ENCODE assay signal across 27 cellular contexts in the genomic region with DNA sequence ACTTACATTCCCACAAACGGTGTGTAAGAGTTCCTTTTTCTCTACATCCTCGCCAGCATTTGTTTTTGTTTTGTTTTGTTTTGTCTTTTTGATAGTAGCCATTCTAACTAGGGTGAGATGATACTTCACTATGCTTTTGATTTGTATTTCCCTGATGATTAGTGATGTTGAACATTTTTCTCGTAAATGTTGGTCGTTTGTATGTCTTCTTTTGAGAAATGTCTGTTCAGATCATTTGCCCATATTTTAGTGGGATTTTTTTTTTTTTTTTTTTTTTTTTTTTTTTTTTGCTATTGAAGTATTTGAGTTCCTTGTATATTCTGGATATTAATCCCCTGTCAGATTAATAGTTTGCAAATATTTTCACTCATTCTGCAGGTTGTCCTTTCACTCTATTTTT. TPM values are rescaled to one million over a fixed set of nuclear protein-coding genes. Genes with fewer than 3 reads are reported as not detected.
DNase-seq lines count a peak whose midpoint lies in the region; ATAC-seq, FAIRE-seq and TF ChIP-seq lines count a peak whose summit lies in the region.
"Had no signal": no experiment of that assay in that cellular context is flagged by ENCODE, and none has a peak within 500 bp of the region (broad histone marks: within the 10 kb centered on the region; RNA-seq: fewer than 3 reads in every experiment).

No MANE protein-coding gene starts in this region.

- no peak for TF ChIP-seq POLR2A in K562 (conservative IDR thresholded peaks at IDR 0.05)

- FAIRE-seq in G401.6 (lab: Jason Lieb, UNC) (peak; percentile 19), K562 (lab: Jason Lieb, UNC) (no peak)
- FAIRE-seq: A204.1, GM12892, GM18507, GM19239 had no signal

- in situ Hi-C loops in K562 (cut with MboI), result no loop called here

- no peaks in the 10 kb centered on the region for H3K36me3 ChIP-seq in K562 (ENCODE audit: control insufficient read depth, insufficient read depth, low read length)
- H3K36me3 ChIP-seq: BE2C, BLaER1 had no signal

- H3K9me3 ChIP-seq in K562 (replicated peaks; ENCODE audit: control insufficient read depth, insufficient read depth, low read depth, low read length), result peaks cover 2% of the 10 kb centered on the region; the same call in 1 of the 2 replicates
- H3K9me3 ChIP-seq: BE2C had no signal

- no peak overlapping the region for H3K27ac ChIP-seq in K562 (ENCODE audit: extremely low read depth, low read depth, low read length)
- H3K27ac ChIP-seq: BLaER1 had no signal

- TF ChIP-seq CTCF in K562 (IDR thresholded peaks at IDR 0.05 in 2 of 3, conservative IDR thresholded peaks at IDR 0.05 in 1 of 3; ENCODE audit: insufficient read depth in 2 of 3, low read depth in 1 of 3, low read length in 3 of 3), result no peak

- DNase-seq in HEK293T (ENCODE audit: extremely low spot score) (no peak), K562 (ENCODE audit: extremely low read depth in 1 of 4, low spot score in 3 of 4) (no peak), DMS114 treated with DMSO at 0.1 percent for 48 hours (lab: John Stamatoyannopoulos, UW; ENCODE audit: unreplicated experiment) (no peak), globus pallidus (ENCODE audit: low spot score) (no peak)
- DNase-seq: 8988T; ACHN; BE2C; C1 segment of cervical spinal cord; CD4-positive, alpha-beta memory T cell; CD4-positive, CD25-positive, alpha-beta regulatory T cell; CD8-positive, alpha-beta memory T cell; COR-L47; DMS153; DMS53; DMS79; DND-41; EL; GF-D8 had no signal

- no peaks in the 10 kb centered on the region for H3K79me2 ChIP-seq in K562 (ENCODE audit: control insufficient read depth, insufficient read depth, low read length)

- no peak overlapping the region for H3K4me3 ChIP-seq in K562
- H3K4me3 ChIP-seq: BLaER1 had no signal

- no TSS peak for BruUV-seq in K562 (replicated peaks; lab: Mats Ljungman, UMichigan)

- no peaks in the 10 kb centered on the region for H4K20me1 ChIP-seq in K562 (replicated peaks; ENCODE audit: control insufficient read depth, insufficient read depth, low read length)
- H4K20me1 ChIP-seq: BLaER1 had no signal

- H3K9me1 ChIP-seq in K562 (ENCODE audit: control insufficient read depth, insufficient read depth, low read length), result no peaks in the 10 kb centered on the region

- no peaks in the 10 kb centered on the region for H3K27me3 ChIP-seq in K562 (ENCODE audit: control insufficient read depth in 2 of 2, insufficient read depth in 2 of 2, low read length in 2 of 2)
- H3K27me3 ChIP-seq: BE2C, BLaER1 had no signal

- no peak overlapping the region for H2AFZ ChIP-seq in K562 (ENCODE audit: low read depth, low read length)

- 19% methylated on average over 4 of the region's 4 CpGs for WGBS in K562 (ENCODE audit: insufficient coverage, low coverage, missing lambda C conversion rate)

- intact Hi-C loops in K562 (cut with micrococcal nuclease), result no loop called here

- no peak for TF ChIP-seq EP300 in K562 (IDR thresholded peaks at IDR 0.05; ENCODE audit: low read length)

- peaks cover under 1 to 4% of the 10 kb centered on the region in 2 experiments; a peak in 4 of 5 replicates for H3K4me1 ChIP-seq in K562 (replicated peaks in 1 of 2; ENCODE audit: control insufficient read depth in 2 of 2, insufficient read depth in 2 of 2, low read length in 2 of 2)
- H3K4me1 ChIP-seq: BE2C, BLaER1 had no signal

- POLR2A ChIA-PET in HEK293T (lab: Yijun Ruan, JAX), result no interaction called here
- POLR2A ChIA-PET in K562 (lab: Yijun Ruan, JAX), result interaction anchor here (1.4 kb wide), 1 partner anchor 12 kb away, joined by 3 read pairs; no protein-coding TSS in a partner anchor

- ATAC-seq in K562, result no peak
- no peak for ATAC-seq in GM21515 (IDR thresholded peaks at IDR 0.05; ENCODE audit: unreplicated experiment)
- no peak for ATAC-seq in GM19455 (IDR thresholded peaks at IDR 0.05; ENCODE audit: unreplicated experiment)

- H3K9ac ChIP-seq in K562 (ENCODE audit: insufficient read depth in 1 of 2, low read depth in 2 of 2, low read length in 2 of 2), result no peak overlapping the region
- H3K9ac ChIP-seq: BLaER1 had no signal

- no peak overlapping the region for H3K4me2 ChIP-seq in K562 (ENCODE audit: insufficient read depth, low read length)
- H3K4me2 ChIP-seq: BLaER1 had no signal

- CTCF ChIA-PET in HEK293T (lab: Yijun Ruan, JAX), result no interaction called here
- CTCF ChIA-PET in K562 (lab: Yijun Ruan, JAX; ENCODE audit: low intra/inter-chr PET ratio), result interaction anchor here (0.6 kb wide), 1 partner anchor 67 kb away, joined by 4 read pairs; no protein-coding TSS in a partner anchor

- TF ChIP-seq RAD21 in K562 (CRISPR knock-in tag; conservative IDR thresholded peaks at IDR 0.05 in 1 of 2, IDR thresholded peaks at IDR 0.05 in 1 of 2), result no peak

TF ChIP-seq in HEK293T, 16 proteins besides CTCF, POLR2A, EP300 and RAD21:
- TF ChIP-seq ZNF384 (IDR thresholded peaks at IDR 0.05) (peak; percentile 42; the same call in 1 of the 2 replicates), SP1 (IDR thresholded peaks at IDR 0.05) (no peak)
TF ChIP-seq in HEK293T: peak in this region for 1.

TF ChIP-seq in K562, 482 proteins besides CTCF, POLR2A, EP300 and RAD21:
- TF ChIP-seq RBM25 (IDR thresholded peaks at IDR 0.05; ENCODE audit: low read depth, low read length, severe bottlenecking) (peak; percentile 73), GABPA (tag; conservative IDR thresholded peaks at IDR 0.05; ENCODE audit: low read depth) (no peak), ZNF384 (IDR thresholded peaks at IDR 0.05; ENCODE audit: low read depth, low read length) (0 out of 2 replicates have a peak, but pooled peaks have one; percentile 30)
- TF ChIP-seq, protein P1, sequence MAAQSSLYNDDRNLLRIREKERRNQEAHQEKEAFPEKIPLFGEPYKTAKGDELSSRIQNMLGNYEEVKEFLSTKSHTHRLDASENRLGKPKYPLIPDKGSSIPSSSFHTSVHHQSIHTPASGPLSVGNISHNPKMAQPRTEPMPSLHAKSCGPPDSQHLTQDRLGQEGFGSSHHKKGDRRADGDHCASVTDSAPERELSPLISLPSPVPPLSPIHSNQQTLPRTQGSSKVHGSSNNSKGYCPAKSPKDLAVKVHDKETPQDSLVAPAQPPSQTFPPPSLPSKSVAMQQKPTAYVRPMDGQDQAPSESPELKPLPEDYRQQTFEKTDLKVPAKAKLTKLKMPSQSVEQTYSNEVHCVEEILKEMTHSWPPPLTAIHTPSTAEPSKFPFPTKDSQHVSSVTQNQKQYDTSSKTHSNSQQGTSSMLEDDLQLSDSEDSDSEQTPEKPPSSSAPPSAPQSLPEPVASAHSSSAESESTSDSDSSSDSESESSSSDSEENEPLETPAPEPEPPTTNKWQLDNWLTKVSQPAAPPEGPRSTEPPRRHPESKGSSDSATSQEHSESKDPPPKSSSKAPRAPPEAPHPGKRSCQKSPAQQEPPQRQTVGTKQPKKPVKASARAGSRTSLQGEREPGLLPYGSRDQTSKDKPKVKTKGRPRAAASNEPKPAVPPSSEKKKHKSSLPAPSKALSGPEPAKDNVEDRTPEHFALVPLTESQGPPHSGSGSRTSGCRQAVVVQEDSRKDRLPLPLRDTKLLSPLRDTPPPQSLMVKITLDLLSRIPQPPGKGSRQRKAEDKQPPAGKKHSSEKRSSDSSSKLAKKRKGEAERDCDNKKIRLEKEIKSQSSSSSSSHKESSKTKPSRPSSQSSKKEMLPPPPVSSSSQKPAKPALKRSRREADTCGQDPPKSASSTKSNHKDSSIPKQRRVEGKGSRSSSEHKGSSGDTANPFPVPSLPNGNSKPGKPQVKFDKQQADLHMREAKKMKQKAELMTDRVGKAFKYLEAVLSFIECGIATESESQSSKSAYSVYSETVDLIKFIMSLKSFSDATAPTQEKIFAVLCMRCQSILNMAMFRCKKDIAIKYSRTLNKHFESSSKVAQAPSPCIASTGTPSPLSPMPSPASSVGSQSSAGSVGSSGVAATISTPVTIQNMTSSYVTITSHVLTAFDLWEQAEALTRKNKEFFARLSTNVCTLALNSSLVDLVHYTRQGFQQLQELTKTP (IDR thresholded peaks at IDR 0.05; ENCODE audit: low read depth in 1 of 2, partially characterized antibody in 2 of 2), result peak in 1 of 2 experiments; percentile 89
TF ChIP-seq in K562: peak in this region for 3.

RNA-seq across cellular contexts. Expression of a gene that starts 19.2 kb away (rescaled TPM):
- total RNA-seq in K562 (2011; cell fraction: chromatin; rRNA removed; ENCODE audit: low replicate concordance), result 1.4 and 3.6 TPM in 2 replicates
- total RNA-seq in K562 (2011; cell fraction: nucleolus; rRNA removed), result 2.6 and 3.8 TPM in 2 replicates
- total RNA-seq in K562 (2011; cell fraction: nucleoplasm; rRNA removed), result 2.3 and 2.6 TPM in 2 replicates
- total RNA-seq in K562 (2014; rRNA removed) (0.45 and 1.1 TPM in 2 replicates), K562 (2014; rRNA removed; fragmentation: Illumina TruSeq; extraction: Trizol) (0.64 and 0.76 TPM in 2 replicates), K562 (2015; rRNA removed; fragmentation: Illumina TruSeq; extraction: Trizol) (0.68 and 1.0 TPM in 2 replicates), K562 (2021) (1.2 and 1.6 TPM in 2 replicates)
- polyA plus RNA-seq in K562 (2011; rRNA removed) (2.4 and 3.2 TPM in 2 replicates), K562 (2014; fragmentation: Illumina TruSeq; extraction: Trizol) (0.95 and 1.3 TPM in 2 replicates), K562 (2014; fragmentation: Nextera tagmentation; extraction: Ambion mirVana) (under 1 TPM; 0.15 to 0.18 TPM), K562 (2014; rRNA removed) (0.73 and 1.1 TPM in 2 replicates)
- polyA plus RNA-seq in K562 (2011; cell fraction: cytosol; rRNA removed), result 3.1 and 3.3 TPM in 2 replicates
- polyA plus RNA-seq in K562 (2011; cell fraction: nucleus; rRNA removed), result 3.5 and 3.9 TPM in 2 replicates
- polyA plus RNA-seq in K562 (2012), result 1.5 and 1.9 TPM in 2 replicates
- polyA minus RNA-seq in K562 (2011; rRNA and poly(A)+ RNA removed), result 5.4 and 5.5 TPM in 2 replicates
- polyA minus RNA-seq in K562 (2011; cell fraction: cytosol; rRNA and poly(A)+ RNA removed), result 2.8 TPM in 2 replicates
- polyA minus RNA-seq in K562 (2011; cell fraction: nucleus; rRNA and poly(A)+ RNA removed), result 2.3 and 2.8 TPM in 2 replicates
- total RNA-seq: CD4-positive, CD25-positive, alpha-beta regulatory T cell had no signal
- polyA plus RNA-seq: CD14-positive monocyte; CD4-positive, CD25-positive, alpha-beta regulatory T cell had no signal

RNA-seq across cellular contexts. Expression of a gene that starts 22.9 kb away (rescaled TPM):
- 7.1 and 15.3 TPM in 2 replicates for total RNA-seq in K562 (2011; cell fraction: chromatin; rRNA removed; ENCODE audit: low replicate concordance)
- 4.0 and 4.3 TPM in 2 replicates for total RNA-seq in K562 (2011; cell fraction: nucleolus; rRNA removed)
- 6.7 and 13.7 TPM in 2 replicates for total RNA-seq in K562 (2011; cell fraction: nucleoplasm; rRNA removed)
- total RNA-seq in K562 (2014; rRNA removed), result 41.4 and 52.1 TPM in 2 replicates
- total RNA-seq in K562 (2014; rRNA removed; fragmentation: Illumina TruSeq; extraction: Trizol), result 73.5 and 78.1 TPM in 2 replicates
- total RNA-seq in K562 (2015; rRNA removed; fragmentation: Illumina TruSeq; extraction: Trizol), result 71.1 and 81.7 TPM in 2 replicates
- 57.0 and 64.4 TPM in 2 replicates for total RNA-seq in K562 (2021)
- 44.9 and 69.9 TPM in 2 replicates for polyA plus RNA-seq in K562 (2011; rRNA removed)
- polyA plus RNA-seq in K562 (2011; cell fraction: cytosol; rRNA removed), result 10.0 and 21.7 TPM in 2 replicates
- 7.3 and 11.7 TPM in 2 replicates for polyA plus RNA-seq in K562 (2011; cell fraction: nucleus; rRNA removed)
- 42.3 and 51.3 TPM in 2 replicates for polyA plus RNA-seq in K562 (2012)
- 50.7 and 60.1 TPM in 2 replicates for polyA plus RNA-seq in K562 (2014; fragmentation: Illumina TruSeq; extraction: Trizol)
- polyA plus RNA-seq in K562 (2014; fragmentation: Nextera tagmentation; extraction: Ambion mirVana), result 10 to 100 TPM; 87.0 to 90.2 TPM
- 54.8 and 63.2 TPM in 2 replicates for polyA plus RNA-seq in K562 (2014; rRNA removed)
- polyA minus RNA-seq in K562 (2011; rRNA and poly(A)+ RNA removed), result 87.3 and 88.4 TPM in 2 replicates
- polyA minus RNA-seq in K562 (2011; cell fraction: cytosol; rRNA and poly(A)+ RNA removed), result 19.4 and 21.4 TPM in 2 replicates
- polyA minus RNA-seq in K562 (2011; cell fraction: nucleus; rRNA and poly(A)+ RNA removed), result 4.7 and 8.7 TPM in 2 replicates
